Comparison of ENCODE assay signal across 17 cellular contexts in genomic region chr12:46941981-46942380, GRCh38.
DNase-seq lines count a peak whose midpoint lies in the region; ATAC-seq, FAIRE-seq and TF ChIP-seq lines count a peak whose summit lies in the region.
"Had no signal": no experiment of that assay in that cellular context is flagged by ENCODE, and none has a peak within 500 bp of the region (broad histone marks: within the 10 kb centered on the region; RNA-seq: fewer than 3 reads in every experiment).

No MANE protein-coding gene starts in this region.

- H3K4me1 ChIP-seq in SJSA1 (replicated peaks), result peaks cover 65% of the 10 kb centered on the region
- H3K4me1 ChIP-seq in keratinocyte (ENCODE audit: control insufficient read depth, extremely low read depth, insufficient read depth, low read length), result peaks cover 41% of the 10 kb centered on the region

- H3K36me3 Mint-ChIP-seq in stimulated activated memory B cell treated with anti-CD40 and anti-IgM and Interleukin-4, amounts not matched to agents 10 μg/mL and 1 μg/mL and 100 μg/mL, for 72 hours, result no peaks in the 10 kb centered on the region
- H3K36me3 Mint-ChIP-seq: CD14-positive monocyte; CD8-positive, alpha-beta T cell; IgD-negative memory B cell had no signal

- H3K4me3 Mint-ChIP-seq in stimulated activated memory B cell treated with anti-CD40 and anti-IgM and Interleukin-4, amounts not matched to agents 10 μg/mL and 1 μg/mL and 100 μg/mL, for 72 hours, result no peak overlapping the region
- H3K4me3 Mint-ChIP-seq: CD14-positive monocyte; CD8-positive, alpha-beta T cell; H9; IgD-negative memory B cell had no signal

- H4K20me1 ChIP-seq in keratinocyte (ENCODE audit: control insufficient read depth, extremely low read depth, insufficient read depth, low read length), result no peaks in the 10 kb centered on the region

- H3K9me3 Mint-ChIP-seq in stimulated activated memory B cell treated with anti-CD40 and anti-IgM and Interleukin-4, amounts not matched to agents 10 μg/mL and 1 μg/mL and 100 μg/mL, for 72 hours, result no peaks in the 10 kb centered on the region
- H3K9me3 Mint-ChIP-seq: CD8-positive, alpha-beta T cell; H9; IgD-negative memory B cell had no signal

- H2AFZ ChIP-seq in keratinocyte (ENCODE audit: control insufficient read depth, low read length), result no peak overlapping the region

- peaks cover 9% of the 10 kb centered on the region for H3K27me3 Mint-ChIP-seq in stimulated activated memory B cell treated with anti-CD40 and anti-IgM and Interleukin-4, amounts not matched to agents 10 μg/mL and 1 μg/mL and 100 μg/mL, for 72 hours
- H3K27me3 Mint-ChIP-seq: IgD-negative memory B cell had no signal

- no peak overlapping the region for H3K4me2 ChIP-seq in keratinocyte (ENCODE audit: control insufficient read depth, extremely low read depth, insufficient read depth, low read depth, low read length)

- dilution Hi-C loops in keratinocyte (cut with MboI; ENCODE audit: extremely low pct_ligation_motif_present, low sequenced_read_pairs), result no loop called here

- H3K27me3 ChIP-seq in SJSA1 (replicated peaks) (no peaks in the 10 kb centered on the region), keratinocyte (ENCODE audit: control insufficient read depth, extremely low read depth, insufficient read depth, low read length) (no peaks in the 10 kb centered on the region)

- DNase-seq in H54 (ENCODE audit: insufficient read length, low spot score) (no peak), SJSA1 (ENCODE audit: low read depth in 1 of 2, low spot score in 2 of 2) (no peak), keratinocyte (ENCODE audit: low read depth, low spot score) (no peak), NCI-H2081 treated with DMSO at 0.1 percent for 48 hours (lab: John Stamatoyannopoulos, UW) (no peak)
- DNase-seq: CD8-positive, alpha-beta T cell; COR-L47; DMS153; DMS79 treated with DMSO at 0.1 percent for 48 hours; H9 had no signal

- TF ChIP-seq POLR2A in H54 (IDR thresholded peaks at IDR 0.05; ENCODE audit: low read depth, low read length), result no peak

- H3K27ac ChIP-seq in SJSA1 (0 out of 2 replicates have a peak overlapping the region, but pooled peaks have one; percentile 0), keratinocyte (ENCODE audit: control insufficient read depth, insufficient read depth, low read length) (no peak overlapping the region)

- no peaks in the 10 kb centered on the region for H3K79me2 ChIP-seq in keratinocyte (ENCODE audit: control insufficient read depth, insufficient read depth, low read length)

- no peak for TF ChIP-seq CTCF in keratinocyte (optimal IDR thresholded peaks at IDR 0.05 in 1 of 3, IDR thresholded peaks at IDR 0.05 in 1 of 3, conservative IDR thresholded peaks at IDR 0.05 in 1 of 3; ENCODE audit: extremely low read depth in 1 of 3, insufficient read depth in 2 of 3, low read length in 3 of 3)

- FAIRE-seq in H54 (lab: Jason Lieb, UNC), result peak; percentile 23
- peak; percentile 55 for FAIRE-seq in keratinocyte (lab: Jason Lieb, UNC)
- FAIRE-seq: D721Med, G401.6, GM12891 had no signal

- no peak overlapping the region for H3K9ac ChIP-seq in keratinocyte (ENCODE audit: control insufficient read depth, extremely low read depth, insufficient read depth, low read length)

- no peak overlapping the region for H3K4me3 ChIP-seq in SJSA1
- H3K4me3 ChIP-seq in keratinocyte (ENCODE audit: control insufficient read depth in 2 of 3, extremely low read depth in 1 of 3, insufficient read depth in 2 of 3, low read depth in 1 of 3, low read length in 3 of 3), result no peak overlapping the region

- H3K9me3 ChIP-seq in SJSA1 (replicated peaks) (no peaks in the 10 kb centered on the region), keratinocyte (ENCODE audit: control insufficient read depth, low read depth, low read length) (no peaks in the 10 kb centered on the region)

- no peaks in the 10 kb centered on the region for H3K9me1 ChIP-seq in keratinocyte (ENCODE audit: control insufficient read depth, extremely low read depth, insufficient read depth, low read length)

- H3K4me1 Mint-ChIP-seq in stimulated activated memory B cell treated with anti-CD40 and anti-IgM and Interleukin-4, amounts not matched to agents 10 μg/mL and 1 μg/mL and 100 μg/mL, for 72 hours, result no peaks in the 10 kb centered on the region
- H3K4me1 Mint-ChIP-seq: IgD-negative memory B cell had no signal

- no peak for ATAC-seq in stimulated activated memory B cell treated with anti-CD40 and anti-IgM and Interleukin-4, amounts not matched to agents 10 μg/mL and 1 μg/mL and 100 μg/mL, for 72 hours
- ATAC-seq in GM18502 (IDR thresholded peaks at IDR 0.05; ENCODE audit: poor library complexity, unreplicated experiment), result no peak
- ATAC-seq in GM18858 (IDR thresholded peaks at IDR 0.05; ENCODE audit: unreplicated experiment), result no peak
- ATAC-seq: CD8-positive, alpha-beta T cell had no signal

- H3K36me3 ChIP-seq in SJSA1 (no peaks in the 10 kb centered on the region), keratinocyte (ENCODE audit: control insufficient read depth in 2 of 2, extremely low read depth in 1 of 2, insufficient read depth in 2 of 2, low read length in 2 of 2) (no peaks in the 10 kb centered on the region)

- H3K27ac Mint-ChIP-seq in stimulated activated memory B cell treated with anti-CD40 and anti-IgM and Interleukin-4, amounts not matched to agents 10 μg/mL and 1 μg/mL and 100 μg/mL, for 72 hours, result no peak overlapping the region
- H3K27ac Mint-ChIP-seq: CD14-positive monocyte; CD8-positive, alpha-beta T cell; IgD-negative memory B cell had no signal
